Comparison of ENCODE assay signal across 8 cellular contexts in the genomic region with DNA sequence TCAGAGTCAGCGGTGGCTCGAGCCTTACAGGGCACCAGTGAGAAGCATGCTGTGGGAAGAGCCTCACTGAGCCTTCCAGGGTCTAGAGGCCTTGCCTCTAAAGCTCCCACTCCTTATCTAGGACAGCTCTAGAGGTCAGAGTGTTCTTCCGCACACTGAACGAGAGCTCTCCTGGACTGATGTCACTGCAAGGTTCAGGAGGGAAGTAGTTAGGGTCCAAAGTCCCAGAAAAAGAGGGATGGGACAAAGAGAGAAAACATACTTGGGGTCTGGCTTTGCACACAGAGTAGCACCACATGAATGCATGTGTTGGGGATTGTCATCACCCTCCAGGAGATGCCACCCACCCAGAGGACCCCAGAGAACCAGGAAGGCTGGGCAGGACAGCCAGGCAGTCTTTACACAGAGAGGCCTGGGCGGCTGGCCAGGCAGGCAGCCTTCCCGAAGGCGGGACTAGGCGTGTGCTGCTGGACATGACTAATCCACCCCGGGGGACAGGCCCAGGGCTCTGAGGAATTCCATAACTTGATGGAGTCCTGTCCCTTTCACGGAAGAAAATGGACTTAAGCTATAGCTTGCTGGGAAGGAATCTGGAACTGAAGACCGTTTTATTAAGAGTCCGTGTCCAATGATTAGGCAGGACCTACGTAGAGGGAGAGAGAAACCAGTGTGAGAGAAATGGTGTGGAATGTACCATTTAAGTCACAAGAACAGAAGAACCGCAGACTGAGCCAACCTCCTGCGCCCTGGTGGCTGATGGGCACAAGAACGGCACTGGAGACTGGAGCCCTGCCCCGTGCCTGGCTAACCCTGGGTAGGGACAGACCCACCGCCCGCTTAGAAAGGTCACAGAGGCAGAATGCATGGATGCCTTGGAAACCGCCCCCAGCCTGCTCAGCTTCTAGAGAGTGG. TPM values are rescaled to one million over a fixed set of nuclear protein-coding genes. Genes with fewer than 3 reads are reported as not detected.
DNase-seq lines count a peak whose midpoint lies in the region; ATAC-seq, FAIRE-seq and TF ChIP-seq lines count a peak whose summit lies in the region.

No MANE protein-coding gene starts in this region.

- intact Hi-C loops in HCT116 (cut with micrococcal nuclease) = no loop called here
- intact Hi-C loops in kidney (cut with DNase I) = no loop called here
- intact Hi-C loops in spleen (cut with DNase I; ENCODE audit: low total_unique reads) = no loop called here

- H2AFZ ChIP-seq in HCT116 (ENCODE audit: low read depth, low read length, poor library complexity, severe bottlenecking) = no peak overlapping the region

- H3K9me3 ChIP-seq in HCT116 (ENCODE audit: control insufficient read depth in 1 of 2, insufficient read depth in 1 of 2, low read depth in 1 of 2, low read length in 2 of 2) (no peaks in the 10 kb centered on the region), kidney (ENCODE audit: control insufficient read depth in 1 of 2, low read length in 2 of 2) (no peaks in the 10 kb centered on the region), spleen (no peaks in the 10 kb centered on the region)

- H3K4me3 ChIP-seq in HCT116 (replicated peaks in 1 of 2; ENCODE audit: low read depth in 1 of 2, low read length in 2 of 2) (no peak overlapping the region), kidney (ENCODE audit: low read length in 2 of 2) (no peak overlapping the region), spleen (no peak overlapping the region)

- no peak overlapping the region for H3K27ac ChIP-seq in HCT116 (ENCODE audit: low read depth, low read length)
- peak overlapping the region; percentile 92 to 94 for H3K27ac ChIP-seq in kidney (ENCODE audit: low read depth in 2 of 2, low read length in 2 of 2)
- H3K27ac ChIP-seq in spleen = peak overlapping the region in 7 of 8 donors; percentile 69 to 82 (median 78)

- FAIRE-seq in kidney (lab: Jason Lieb, UNC) = no peak

- TF ChIP-seq CTCF in HCT116 (IDR thresholded peaks at IDR 0.05 in 2 of 3, conservative IDR thresholded peaks at IDR 0.05 in 1 of 3; ENCODE audit: borderline replicate concordance in 1 of 3, insufficient read depth in 1 of 3, low read depth in 2 of 3, low read length in 2 of 3) = no peak
- TF ChIP-seq CTCF in kidney (IDR thresholded peaks at IDR 0.05; ENCODE audit: borderline replicate concordance, extremely low read depth, insufficient read depth) = no peak
- no peak for TF ChIP-seq CTCF in spleen (IDR thresholded peaks at IDR 0.05 in 8 of 11, conservative IDR thresholded peaks at IDR 0.05 in 3 of 11)

- H3K4me2 ChIP-seq in HCT116 (ENCODE audit: low read length) = peak overlapping the region; percentile 40

- H3K79me2 ChIP-seq in HCT116 (ENCODE audit: insufficient read depth, low read length) = peaks cover 18% of the 10 kb centered on the region; the same call in 1 of the 2 replicates

- TF ChIP-seq RAD21 in HCT116 (IDR thresholded peaks at IDR 0.05; ENCODE audit: low read depth) = no peak

- POLR2A ChIA-PET in HCT116 (lab: Charles Lee) = no interaction called here

- DNase-seq in HCT116 (ENCODE audit: low read depth, low spot score) (no peak), brain pericyte (ENCODE audit: low read depth, low spot score) (peak; percentile 74), kidney (peak; percentile 93), spleen (no peak), T-helper 9 cell (no peak), KG1 (lab: John Stamatoyannopoulos, UW) (no peak)
- DNase-seq in stimulated activated naive CD4-positive, alpha-beta T cell (lab: John Stamatoyannopoulos, UW) = no peak

- CTCF ChIA-PET in HCT116 (lab: Charles Lee) = interaction anchor here (1.0 to 1.4 kb wide), 3 partner anchors 10 to 87 kb away, joined by 3 to 4 read pairs (median 3); no protein-coding TSS in a partner anchor

- ATAC-seq in HCT116 (peak; percentile 60), GM21526 (IDR thresholded peaks at IDR 0.05; ENCODE audit: low FRiP score, unreplicated experiment) (no peak)

- H3K9ac ChIP-seq in HCT116 (ENCODE audit: low read length) (no peak overlapping the region), kidney (ENCODE audit: low read length in 2 of 2) (peak overlapping the region; percentile 59 to 80)

- H3K36me3 ChIP-seq in HCT116 (ENCODE audit: control insufficient read depth in 1 of 2, insufficient read depth in 2 of 2, low read length in 2 of 2) (peaks cover 0 to 2% of the 10 kb centered on the region in 2 experiments; a peak in 2 of 4 replicates), kidney (ENCODE audit: control insufficient read depth in 1 of 2, insufficient read depth in 2 of 2, low read length in 2 of 2) (peaks cover 40 to 43% of the 10 kb centered on the region in 2 donors), spleen (peaks cover 0 to 100% (median 87%) of the 10 kb centered on the region in 6 donors)

- TF ChIP-seq POLR2A in HCT116 (IDR thresholded peaks at IDR 0.05; ENCODE audit: borderline replicate concordance, extremely low read depth, insufficient read depth, insufficient read length) = no peak
- TF ChIP-seq POLR2A in spleen (IDR thresholded peaks at IDR 0.05) = no peak

- RAD21 ChIA-PET in HCT116 (lab: Charles Lee; ENCODE audit: low non-redundant PET in 1 of 2, low total read pairs in 2 of 2, uncharacterized antibody in 2 of 2, unreplicated experiment in 2 of 2) = interaction anchor here in 1 of 2 experiments (0.5 kb wide), 1 partner anchor 173 kb away, joined by 3 read pairs; no protein-coding TSS in a partner anchor

- H4K20me1 ChIP-seq in HCT116 (ENCODE audit: insufficient read depth) = no peaks in the 10 kb centered on the region

- no peaks in the 10 kb centered on the region for H3K9me2 ChIP-seq in HCT116 (ENCODE audit: insufficient read depth)

- 77 to 87% (median 80%) methylated on average over 16 to 20 of the region's 20 CpGs for WGBS in spleen, 5 donors

- no TSS peak for BruUV-seq in HCT116 (replicated peaks; lab: Mats Ljungman, UMichigan)

- H3K27me3 ChIP-seq in HCT116 (ENCODE audit: insufficient read depth, low read length) = no peaks in the 10 kb centered on the region
- no peaks in the 10 kb centered on the region for H3K27me3 ChIP-seq in spleen (replicated peaks in 1 of 7)

- H3K4me1 ChIP-seq in HCT116 (ENCODE audit: control insufficient read depth in 1 of 2, insufficient read depth in 2 of 2, low read length in 2 of 2) (peaks cover 14 to 28% of the 10 kb centered on the region in 2 experiments), kidney (ENCODE audit: control insufficient read depth in 1 of 2, insufficient read depth in 1 of 2, low read depth in 1 of 2, low read length in 2 of 2) (peaks cover 27 to 56% of the 10 kb centered on the region in 2 donors), spleen (peaks cover 3 to 93% (median 58%) of the 10 kb centered on the region in 6 donors)

TF ChIP-seq in HCT116, 20 proteins besides CTCF, POLR2A, EP300 and RAD21 (continues in another document):
- TF ChIP-seq EGR1 (IDR thresholded peaks at IDR 0.05; ENCODE audit: low read depth) (no peak), CEBPB (IDR thresholded peaks at IDR 0.05; ENCODE audit: low read depth) (no peak), EZH2 (IDR thresholded peaks at IDR 0.05) (no peak)
- TF ChIP-seq, protein P1, sequence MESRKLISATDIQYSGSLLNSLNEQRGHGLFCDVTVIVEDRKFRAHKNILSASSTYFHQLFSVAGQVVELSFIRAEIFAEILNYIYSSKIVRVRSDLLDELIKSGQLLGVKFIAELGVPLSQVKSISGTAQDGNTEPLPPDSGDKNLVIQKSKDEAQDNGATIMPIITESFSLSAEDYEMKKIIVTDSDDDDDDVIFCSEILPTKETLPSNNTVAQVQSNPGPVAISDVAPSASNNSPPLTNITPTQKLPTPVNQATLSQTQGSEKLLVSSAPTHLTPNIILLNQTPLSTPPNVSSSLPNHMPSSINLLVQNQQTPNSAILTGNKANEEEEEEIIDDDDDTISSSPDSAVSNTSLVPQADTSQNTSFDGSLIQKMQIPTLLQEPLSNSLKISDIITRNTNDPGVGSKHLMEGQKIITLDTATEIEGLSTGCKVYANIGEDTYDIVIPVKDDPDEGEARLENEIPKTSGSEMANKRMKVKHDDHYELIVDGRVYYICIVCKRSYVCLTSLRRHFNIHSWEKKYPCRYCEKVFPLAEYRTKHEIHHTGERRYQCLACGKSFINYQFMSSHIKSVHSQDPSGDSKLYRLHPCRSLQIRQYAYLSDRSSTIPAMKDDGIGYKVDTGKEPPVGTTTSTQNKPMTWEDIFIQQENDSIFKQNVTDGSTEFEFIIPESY (IDR thresholded peaks at IDR 0.05; ENCODE audit: extremely low read depth, insufficient replicate concordance, low read length) = no peak
- TF ChIP-seq, protein P2, sequence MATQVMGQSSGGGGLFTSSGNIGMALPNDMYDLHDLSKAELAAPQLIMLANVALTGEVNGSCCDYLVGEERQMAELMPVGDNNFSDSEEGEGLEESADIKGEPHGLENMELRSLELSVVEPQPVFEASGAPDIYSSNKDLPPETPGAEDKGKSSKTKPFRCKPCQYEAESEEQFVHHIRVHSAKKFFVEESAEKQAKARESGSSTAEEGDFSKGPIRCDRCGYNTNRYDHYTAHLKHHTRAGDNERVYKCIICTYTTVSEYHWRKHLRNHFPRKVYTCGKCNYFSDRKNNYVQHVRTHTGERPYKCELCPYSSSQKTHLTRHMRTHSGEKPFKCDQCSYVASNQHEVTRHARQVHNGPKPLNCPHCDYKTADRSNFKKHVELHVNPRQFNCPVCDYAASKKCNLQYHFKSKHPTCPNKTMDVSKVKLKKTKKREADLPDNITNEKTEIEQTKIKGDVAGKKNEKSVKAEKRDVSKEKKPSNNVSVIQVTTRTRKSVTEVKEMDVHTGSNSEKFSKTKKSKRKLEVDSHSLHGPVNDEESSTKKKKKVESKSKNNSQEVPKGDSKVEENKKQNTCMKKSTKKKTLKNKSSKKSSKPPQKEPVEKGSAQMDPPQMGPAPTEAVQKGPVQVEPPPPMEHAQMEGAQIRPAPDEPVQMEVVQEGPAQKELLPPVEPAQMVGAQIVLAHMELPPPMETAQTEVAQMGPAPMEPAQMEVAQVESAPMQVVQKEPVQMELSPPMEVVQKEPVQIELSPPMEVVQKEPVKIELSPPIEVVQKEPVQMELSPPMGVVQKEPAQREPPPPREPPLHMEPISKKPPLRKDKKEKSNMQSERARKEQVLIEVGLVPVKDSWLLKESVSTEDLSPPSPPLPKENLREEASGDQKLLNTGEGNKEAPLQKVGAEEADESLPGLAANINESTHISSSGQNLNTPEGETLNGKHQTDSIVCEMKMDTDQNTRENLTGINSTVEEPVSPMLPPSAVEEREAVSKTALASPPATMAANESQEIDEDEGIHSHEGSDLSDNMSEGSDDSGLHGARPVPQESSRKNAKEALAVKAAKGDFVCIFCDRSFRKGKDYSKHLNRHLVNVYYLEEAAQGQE (IDR thresholded peaks at IDR 0.05; ENCODE audit: low read depth) = no peak

RNA-seq across cellular contexts. Expression of a gene that starts 16.7 kb away (rescaled TPM):
- total RNA-seq in HCT116 (2021; ENCODE audit: unreplicated experiment) = 0.12 TPM
- polyA plus RNA-seq in HCT116 (2012) = 0.21 TPM in 1 of 2 replicates, not detected in the other
- 2.0 TPM for total RNA-seq in kidney
- 3.5 TPM for polyA plus RNA-seq in kidney (ENCODE audit: insufficient read depth, low read depth, low replicate concordance)
- total RNA-seq in spleen = 1 to 10 TPM; 1.6 to 6.6 (median 3.8) TPM
- polyA plus RNA-seq in spleen = under 1 TPM; 0.13 to 0.67 (median 0.59) TPM

RNA-seq across cellular contexts. Expression of a gene that starts 48.1 kb away (rescaled TPM):
- total RNA-seq in HCT116 (2021; ENCODE audit: unreplicated experiment) (39.4 TPM), kidney (92.3 TPM), spleen (10 to 100 TPM; 52.1 to 94.9 (median 62.6) TPM)
- polyA plus RNA-seq in HCT116 (2012) = 32.1 and 52.5 TPM in 2 replicates
- polyA plus RNA-seq in kidney (ENCODE audit: insufficient read depth, low read depth, low replicate concordance) (15.1 TPM), spleen (1 to 10 TPM; 1.4 to 5.9 (median 2.5) TPM)

Comparison
In these comparisons a context has a peak if more than half of its experiments do, and no peak if none do; other contexts are left out.
1. DNase-seq: peak in brain pericyte (single experiment) and kidney (single experiment); none in HCT116 (single experiment), spleen (single experiment), stimulated activated naive CD4-positive, alpha-beta T cell (0 of 6), T-helper 9 cell (single experiment) and KG1 (single experiment).